In the genomic region with DNA sequence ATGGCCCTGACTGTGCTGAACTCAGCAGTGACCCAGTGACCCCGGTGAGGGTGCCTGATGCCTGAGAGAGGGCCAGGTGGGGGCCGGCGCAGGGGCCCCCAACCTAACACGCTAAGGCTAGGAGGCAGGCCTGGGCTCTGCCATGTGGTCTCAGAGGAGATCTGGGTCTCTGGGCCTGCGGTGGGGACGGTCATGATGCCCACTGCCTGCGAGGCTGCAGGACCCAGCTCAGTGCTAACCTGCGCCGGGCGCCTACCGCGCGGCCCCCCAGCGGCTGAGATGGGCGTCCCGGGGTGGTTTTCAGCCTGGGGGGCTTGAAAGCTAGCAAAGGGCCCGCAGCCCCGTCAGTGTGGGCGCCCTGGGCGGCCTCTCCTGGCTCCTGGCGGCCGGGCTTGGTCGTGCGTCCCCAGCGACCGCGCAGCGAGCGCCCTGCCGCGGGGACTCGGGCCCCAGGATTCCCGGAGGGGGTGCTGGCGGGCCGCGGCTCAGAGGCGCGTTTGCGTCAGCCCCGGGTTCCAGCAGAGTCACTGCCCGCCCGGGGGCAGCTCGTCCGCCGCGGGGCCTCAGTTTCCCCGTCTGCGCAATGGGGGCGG, we compare ENCODE assay signal across 9 cellular contexts. TPM values are rescaled to one million over a fixed set of nuclear protein-coding genes. Genes with fewer than 3 reads are reported as not detected.
A peak's percentile ranks its signal among the peaks of the same experiment; 100 is the strongest.
DNase-seq lines count a peak whose midpoint lies in the region; ATAC-seq, FAIRE-seq and TF ChIP-seq lines count a peak whose summit lies in the region.
"Had no signal": no experiment of that assay in that cellular context is flagged by ENCODE, and none has a peak within 500 bp of the region (broad histone marks: within the 10 kb centered on the region; RNA-seq: fewer than 3 reads in every experiment).

No MANE protein-coding gene starts in this region.

- H3K4me2 ChIP-seq in keratinocyte (ENCODE audit: control insufficient read depth, extremely low read depth, insufficient read depth, low read depth, low read length), result peak overlapping the region; percentile 48
- H3K4me2 ChIP-seq: KMS-11 had no signal

- POLR2A ChIA-PET in CD4-positive, alpha-beta T cell (lab: Charles Lee), result interaction anchor here (0.8 kb wide), 1 partner anchor 182 kb away, joined by 3 read pairs; no protein-coding TSS in a partner anchor

- H3K4me3 ChIP-seq in HL-60 (replicated peaks; ENCODE audit: insufficient read depth, low read length) (peak overlapping the region; percentile 31), adipocyte (ENCODE audit: low read length) (no peak overlapping the region), keratinocyte (ENCODE audit: control insufficient read depth in 2 of 3, extremely low read depth in 1 of 3, insufficient read depth in 2 of 3, low read depth in 1 of 3, low read length in 3 of 3) (peak overlapping the region; percentile 27 to 44 (median 31)), testis (peak overlapping the region; percentile 46 to 59)

- H3K4me1 ChIP-seq in adipocyte (ENCODE audit: control insufficient read depth, insufficient read depth, low read length) (no peaks in the 10 kb centered on the region), keratinocyte (ENCODE audit: control insufficient read depth, extremely low read depth, insufficient read depth, low read length) (no peaks in the 10 kb centered on the region), testis (no peaks in the 10 kb centered on the region)

- H3K4me3 Mint-ChIP-seq in CD4-positive, alpha-beta T cell, result peak overlapping the region; percentile 84

- H3K9me3 Mint-ChIP-seq in CD4-positive, alpha-beta T cell, result no peaks in the 10 kb centered on the region

- intact Hi-C loops in CD4-positive, alpha-beta T cell (cut with DNase I, micrococcal nuclease), result no loop called here
- intact Hi-C loops in testis (cut with DNase I; ENCODE audit: low total_unique reads), result no loop called here

- H3K27me3 ChIP-seq in CD4-positive, alpha-beta T cell (ENCODE audit: control insufficient read depth, insufficient read depth, low read length), result peaks cover 53% of the 10 kb centered on the region
- peaks cover 31% of the 10 kb centered on the region for H3K27me3 ChIP-seq in HL-60 (ENCODE audit: insufficient read depth, poor library complexity, severe bottlenecking)
- H3K27me3 ChIP-seq in adipocyte (replicated peaks; ENCODE audit: control insufficient read depth, insufficient read depth, low read length), result peaks cover 14% of the 10 kb centered on the region
- peaks cover 43% of the 10 kb centered on the region for H3K27me3 ChIP-seq in keratinocyte (ENCODE audit: control insufficient read depth, extremely low read depth, insufficient read depth, low read length)
- H3K27me3 ChIP-seq in testis, result no peaks in the 10 kb centered on the region

- H3K36me3 ChIP-seq in adipocyte (ENCODE audit: control insufficient read depth, insufficient read depth, low read length, severe bottlenecking), result no peaks in the 10 kb centered on the region
- H3K36me3 ChIP-seq in keratinocyte (ENCODE audit: control insufficient read depth in 2 of 2, extremely low read depth in 1 of 2, insufficient read depth in 2 of 2, low read length in 2 of 2), result no peaks in the 10 kb centered on the region
- H3K36me3 ChIP-seq in testis (ENCODE audit: low read depth, missing control alignments), result no peaks in the 10 kb centered on the region

- H3K9ac ChIP-seq in adipocyte (ENCODE audit: low read length) (no peak overlapping the region), keratinocyte (ENCODE audit: control insufficient read depth, extremely low read depth, insufficient read depth, low read length) (no peak overlapping the region)
- H3K9ac ChIP-seq: KMS-11 had no signal

- dilution Hi-C loops in keratinocyte (cut with MboI; ENCODE audit: extremely low pct_ligation_motif_present, low sequenced_read_pairs), result no loop called here

- TF ChIP-seq POLR2A in testis (IDR thresholded peaks at IDR 0.05), result no peak

- no peak for TF ChIP-seq CTCF in CD4-positive, alpha-beta T cell (IDR thresholded peaks at IDR 0.05)
- TF ChIP-seq CTCF in HL-60 (IDR thresholded peaks at IDR 0.05; ENCODE audit: insufficient read depth, low read length) (no peak), keratinocyte (optimal IDR thresholded peaks at IDR 0.05 in 1 of 3, IDR thresholded peaks at IDR 0.05 in 1 of 3, conservative IDR thresholded peaks at IDR 0.05 in 1 of 3; ENCODE audit: extremely low read depth in 1 of 3, insufficient read depth in 2 of 3, low read length in 3 of 3) (peak in 1 of 3 experiments; percentile 24), testis (IDR thresholded peaks at IDR 0.05) (peak in 2 of 3 experiments; percentile 8 to 25)

- H3K36me3 Mint-ChIP-seq in CD4-positive, alpha-beta T cell (ENCODE audit: low read depth), result no peaks in the 10 kb centered on the region

- DNase-seq in CD4-positive, alpha-beta T cell, result peak in 1 of 10 experiments; percentile 22
- DNase-seq in HL-60 (ENCODE audit: low read depth in 1 of 2, low spot score in 1 of 2) (no peak), adipocyte (ENCODE audit: low read depth) (peak; percentile 62), keratinocyte (ENCODE audit: low read depth, low spot score) (no peak), testis (no peak), mesenteric fat pad (ENCODE audit: low spot score) (no peak), NCI-H2196 (lab: John Stamatoyannopoulos, UW; ENCODE audit: unreplicated experiment) (no peak)

- no peak overlapping the region for H3K27ac ChIP-seq in CD4-positive, alpha-beta T cell (ENCODE audit: low read depth, low read length)
- H3K27ac ChIP-seq in HL-60 (replicated peaks), result no peak overlapping the region
- H3K27ac ChIP-seq in keratinocyte (ENCODE audit: control insufficient read depth, insufficient read depth, low read length), result no peak overlapping the region
- peak overlapping the region in 1 of 2 donors; percentile 30 for H3K27ac ChIP-seq in testis
- H3K27ac ChIP-seq: KMS-11 had no signal

- H3K27me3 Mint-ChIP-seq in CD4-positive, alpha-beta T cell, result peaks cover 28% of the 10 kb centered on the region

- no peak for FAIRE-seq in keratinocyte (lab: Jason Lieb, UNC)

- no peak overlapping the region for H3K27ac Mint-ChIP-seq in CD4-positive, alpha-beta T cell

- peak; percentile 40 for ATAC-seq in CD4-positive, alpha-beta T cell (ENCODE audit: poor library complexity)
- no peak for ATAC-seq in HG03565 (IDR thresholded peaks at IDR 0.05; ENCODE audit: unreplicated experiment)

- H3K9me1 ChIP-seq in keratinocyte (ENCODE audit: control insufficient read depth, extremely low read depth, insufficient read depth, low read length), result no peaks in the 10 kb centered on the region

- no peaks in the 10 kb centered on the region for H3K79me2 ChIP-seq in keratinocyte (ENCODE audit: control insufficient read depth, insufficient read depth, low read length)

- H4K20me1 ChIP-seq in keratinocyte (ENCODE audit: control insufficient read depth, extremely low read depth, insufficient read depth, low read length), result no peaks in the 10 kb centered on the region

- no peaks in the 10 kb centered on the region for H3K9me3 ChIP-seq in CD4-positive, alpha-beta T cell (ENCODE audit: control insufficient read depth, low read length)
- H3K9me3 ChIP-seq in adipocyte (ENCODE audit: control insufficient read depth, low read length), result no peaks in the 10 kb centered on the region
- no peaks in the 10 kb centered on the region for H3K9me3 ChIP-seq in keratinocyte (ENCODE audit: control insufficient read depth, low read depth, low read length)
- H3K9me3 ChIP-seq in testis, result no peaks in the 10 kb centered on the region

- H3K4me1 Mint-ChIP-seq in CD4-positive, alpha-beta T cell (ENCODE audit: low read depth), result no peaks in the 10 kb centered on the region

- no peak overlapping the region for H2AFZ ChIP-seq in keratinocyte (ENCODE audit: control insufficient read depth, low read length)

- CTCF ChIA-PET in CD4-positive, alpha-beta T cell (lab: Charles Lee), result no interaction called here

- 13% methylated on average over 39 of the region's 49 CpGs; no CpG with 5 or more reads in 1 of the 2 donors for WGBS in testis, 2 donors

RNA-seq across cellular contexts. Expression of a gene that starts 2.5 kb away (rescaled TPM):
- total RNA-seq in CD4-positive, alpha-beta T cell, result not detected
- polyA plus RNA-seq in keratinocyte (4.2 to 10.5 TPM (median 6.2 TPM) in 3 replicates), testis (ENCODE audit: insufficient read depth, low read depth, low replicate concordance) (68.5 TPM)
- polyA plus RNA-seq in keratinocyte (2011; ENCODE audit: low read depth), result 1.0 TPM
- 3.9 and 15.7 TPM in 2 replicates for polyA plus RNA-seq in keratinocyte (2011; cell fraction: cytosol; rRNA removed)
- polyA plus RNA-seq in keratinocyte (2011; cell fraction: nucleus; rRNA removed), result 7.2 and 12.3 TPM in 2 replicates
- 2.4 and 10.1 TPM in 2 replicates for polyA plus RNA-seq in keratinocyte (2012; ENCODE audit: low replicate concordance)
- 1.3 to 4.1 TPM (median 2.7 TPM) in 3 replicates for polyA minus RNA-seq in keratinocyte
- 16.3 TPM for polyA minus RNA-seq in keratinocyte (2011; cell fraction: cytosol; rRNA and poly(A)+ RNA removed)
- polyA minus RNA-seq in keratinocyte (2011; cell fraction: nucleus; rRNA and poly(A)+ RNA removed), result 4.7 and 7.5 TPM in 2 replicates
- total RNA-seq in testis (100 to 1,000 TPM; 101 to 106 TPM), mesenteric fat pad (155 TPM)

RNA-seq across cellular contexts. Expression of a gene that starts 22.1 kb away (rescaled TPM):
- total RNA-seq in CD4-positive, alpha-beta T cell, result 1 to 10 TPM; 3.6 to 4.0 TPM
- polyA plus RNA-seq in keratinocyte (26.5 to 35.5 TPM (median 34.7 TPM) in 3 replicates), testis (ENCODE audit: insufficient read depth, low read depth, low replicate concordance) (34.2 TPM)
- 3.0 TPM for polyA plus RNA-seq in keratinocyte (2011; ENCODE audit: low read depth)
- 32.9 and 44.3 TPM in 2 replicates for polyA plus RNA-seq in keratinocyte (2011; cell fraction: cytosol; rRNA removed)
- 32.8 and 43.6 TPM in 2 replicates for polyA plus RNA-seq in keratinocyte (2011; cell fraction: nucleus; rRNA removed)
- 20.3 and 38.1 TPM in 2 replicates for polyA plus RNA-seq in keratinocyte (2012; ENCODE audit: low replicate concordance)
- polyA minus RNA-seq in keratinocyte, result 22.2 to 51.8 TPM (median 23.8 TPM) in 3 replicates
- polyA minus RNA-seq in keratinocyte (2011; cell fraction: cytosol; rRNA and poly(A)+ RNA removed), result 60.4 TPM
- polyA minus RNA-seq in keratinocyte (2011; cell fraction: nucleus; rRNA and poly(A)+ RNA removed), result 17.6 and 20.6 TPM in 2 replicates
- total RNA-seq in testis (10 to 100 TPM; 46.6 to 52.7 TPM), mesenteric fat pad (547 TPM)

RNA-seq across cellular contexts. Expression of a gene that starts 47.2 kb away (rescaled TPM):
- total RNA-seq in CD4-positive, alpha-beta T cell, result under 1 TPM in 1 of 2 experiments, not detected in 1; 0.11 TPM
- polyA plus RNA-seq in keratinocyte, result 0.03 to 0.26 TPM in 2 of 3 replicates, not detected in the other
- polyA plus RNA-seq in keratinocyte (2011; ENCODE audit: low read depth), result not detected
- 0.05 and 0.17 TPM in 2 replicates for polyA plus RNA-seq in keratinocyte (2011; cell fraction: cytosol; rRNA removed)
- 0.10 and 0.16 TPM in 2 replicates for polyA plus RNA-seq in keratinocyte (2011; cell fraction: nucleus; rRNA removed)
- polyA plus RNA-seq in keratinocyte (2012; ENCODE audit: low replicate concordance), result 0.21 and 0.24 TPM in 2 replicates
- 0.13 to 0.20 TPM in 2 of 3 replicates, not detected in the other for polyA minus RNA-seq in keratinocyte
- not detected for polyA minus RNA-seq in keratinocyte (2011; cell fraction: cytosol; rRNA and poly(A)+ RNA removed)
- 0.21 TPM in 1 of 2 replicates, not detected in the other for polyA minus RNA-seq in keratinocyte (2011; cell fraction: nucleus; rRNA and poly(A)+ RNA removed)
- 10 to 100 TPM; 28.7 to 36.2 TPM for total RNA-seq in testis
- polyA plus RNA-seq in testis (ENCODE audit: insufficient read depth, low read depth, low replicate concordance), result 23.3 TPM
- 3.9 TPM for total RNA-seq in mesenteric fat pad

Comparison
In these comparisons a context has a peak if more than half of its experiments do, and no peak if none do; other contexts are left out.
1. CTCF ChIP-seq: peak in testis (2 of 3); none in CD4-positive, alpha-beta T cell (single experiment) and HL-60 (single experiment).
2. RNA of a gene that starts 2.5 kb away (total RNA-seq): 155 TPM in mesenteric fat pad (single experiment) and 101 to 106 TPM in testis; not detected in CD4-positive, alpha-beta T cell; every median in the first group is over 10 times any median in the second.
3. RNA of a gene that starts 22.1 kb away (total RNA-seq): 547 TPM in mesenteric fat pad (single experiment); 46.6 to 52.7 TPM in testis and 3.6 to 4.0 TPM in CD4-positive, alpha-beta T cell; every median in the first group is over 10 times any median in the second.